In genomic region chr2:1639086-1639858, GRCh38 we compare ENCODE assay signal across 24 cellular contexts.
DNase-seq lines count a peak whose midpoint lies in the region; ATAC-seq, FAIRE-seq and TF ChIP-seq lines count a peak whose summit lies in the region.
"Had no signal": no experiment of that assay in that cellular context is flagged by ENCODE, and none has a peak within 500 bp of the region (broad histone marks: within the 10 kb centered on the region; RNA-seq: fewer than 3 reads in every experiment).

No MANE protein-coding gene starts in this region.

- peaks cover 0 to 15% (median 6%) of the 10 kb centered on the region in 4 donors for H3K4me1 ChIP-seq in sigmoid colon
- H3K4me1 ChIP-seq in lower lobe of right lung, result peaks cover 5% of the 10 kb centered on the region
- H3K4me1 ChIP-seq: BE2C, Peyer's patch had no signal

- no peak overlapping the region for H3K4me3 ChIP-seq in sigmoid colon
- H3K4me3 ChIP-seq in lower lobe of right lung, result no peak overlapping the region
- H3K4me3 ChIP-seq: Peyer's patch, SJSA1 had no signal

- no peak for TF ChIP-seq POLR2A in sigmoid colon (IDR thresholded peaks at IDR 0.05)

- no peak for TF ChIP-seq EP300 in sigmoid colon (IDR thresholded peaks at IDR 0.05)

- DNase-seq in cardiac septum (ENCODE audit: low spot score), result peak; percentile 61
- DNase-seq in Right ventricle myocardium inferior (ENCODE audit: missing footprints), result no peak
- peak; percentile 84 for DNase-seq in myocyte (ENCODE audit: low read depth)
- peak; percentile 59 for DNase-seq in sigmoid colon
- DNase-seq in lower lobe of right lung, result no peak
- no peak for DNase-seq in urothelium cell line (ENCODE audit: low spot score)
- no peak for DNase-seq in DMS79 treated with DMSO at 0.1 percent for 48 hours (lab: John Stamatoyannopoulos, UW)
- DNase-seq: ACHN, BE2C, Calu3, DND-41, HCEC 1CT, MM.1S, NCI-H2029, NCI-H446 treated with DMSO at 0.1 percent for 48 hours, NCI-H69, Peyer's patch had no signal

- H3K36me3 ChIP-seq in sigmoid colon, result peaks cover 26 to 83% (median 44%) of the 10 kb centered on the region in 4 donors
- H3K36me3 ChIP-seq in lower lobe of right lung, result peaks cover 63% of the 10 kb centered on the region
- H3K36me3 ChIP-seq: BE2C had no signal

- intact Hi-C loops in cardiac septum (cut with DNase I), result no loop called here
- intact Hi-C loops in Right ventricle myocardium inferior (cut with DNase I), result no loop called here
- intact Hi-C loops in sigmoid colon (cut with DNase I), result no loop called here
- intact Hi-C loops in lower lobe of right lung (cut with DNase I), result no loop called here

- no peak for TF ChIP-seq CTCF in sigmoid colon (IDR thresholded peaks at IDR 0.05)
- TF ChIP-seq CTCF in lower lobe of right lung (IDR thresholded peaks at IDR 0.05), result no peak

- H3K27me3 ChIP-seq in sigmoid colon, result no peaks in the 10 kb centered on the region
- H3K27me3 ChIP-seq in lower lobe of right lung (ENCODE audit: low read depth), result no peaks in the 10 kb centered on the region
- H3K27me3 ChIP-seq: BE2C, Peyer's patch, SJSA1 had no signal

- no peaks in the 10 kb centered on the region for H3K9me3 ChIP-seq in sigmoid colon
- no peaks in the 10 kb centered on the region for H3K9me3 ChIP-seq in lower lobe of right lung
- H3K9me3 ChIP-seq: BE2C, Peyer's patch, SJSA1 had no signal

- ATAC-seq in Right ventricle myocardium inferior (no peak), lower lobe of right lung (no peak), HG03135 (IDR thresholded peaks at IDR 0.05; ENCODE audit: unreplicated experiment) (no peak)

- 92% methylated on average over 25 of the region's 25 CpGs for WGBS in sigmoid colon, 2 donors

- H3K27ac ChIP-seq in sigmoid colon (no peak overlapping the region), lower lobe of right lung (no peak overlapping the region)
- H3K27ac ChIP-seq: 22Rv1, HL-60, KMS-11, Peyer's patch had no signal

- FAIRE-seq in urothelium cell line (lab: Jason Lieb, UNC), result no peak
- FAIRE-seq: GM12892, H1 had no signal

Comparison
In these comparisons a context has a peak if more than half of its experiments do, and no peak if none do; other contexts are left out.
1. DNase-seq: peak in cardiac septum (single experiment), myocyte (single experiment) and sigmoid colon (single experiment); none in Right ventricle myocardium inferior (single experiment), lower lobe of right lung (single experiment), urothelium cell line (single experiment) and DMS79 treated with DMSO at 0.1 percent for 48 hours (single experiment).